In the genomic region with DNA sequence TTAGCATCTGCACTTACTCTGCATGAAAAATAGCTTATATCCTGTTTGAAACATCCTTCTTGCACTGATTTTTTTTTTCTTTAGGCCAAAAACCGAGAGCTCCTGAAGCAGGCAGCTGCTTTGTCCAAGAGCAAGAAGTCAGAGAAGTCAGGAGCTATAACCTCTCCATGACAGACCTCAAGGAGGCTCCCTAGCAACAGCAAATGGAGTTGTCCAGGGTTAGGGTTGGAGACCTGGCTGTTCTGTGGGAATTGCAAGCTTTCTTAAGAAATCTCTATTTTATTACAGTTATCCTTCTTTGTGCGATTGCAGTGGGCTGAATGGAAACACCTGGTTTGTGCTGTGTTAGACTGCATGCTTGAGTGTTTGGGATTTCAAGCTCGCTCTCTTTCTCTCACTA, we compare ENCODE assay signal across 25 cellular contexts. TPM values are rescaled to one million over a fixed set of nuclear protein-coding genes. Genes with fewer than 3 reads are reported as not detected.
DNase-seq lines count a peak whose midpoint lies in the region; ATAC-seq and TF ChIP-seq lines count a peak whose summit lies in the region.
"Had no signal": no experiment of that assay in that cellular context is flagged by ENCODE, and none has a peak within 500 bp of the region (broad histone marks: within the 10 kb centered on the region; RNA-seq: fewer than 3 reads in every experiment).

No MANE protein-coding gene starts in this region.

- no peak overlapping the region for H3K4me3 ChIP-seq in left ventricle myocardium inferior
- H3K4me3 ChIP-seq in gastroesophageal sphincter, result no peak overlapping the region
- H3K4me3 ChIP-seq in CD4-positive, alpha-beta memory T cell (ENCODE audit: low read length in 2 of 2), result no peak overlapping the region
- H3K4me3 ChIP-seq: SJCRH30, transverse colon had no signal

- H3K9me3 Mint-ChIP-seq in CD4-positive, alpha-beta memory T cell, result no peaks in the 10 kb centered on the region
- H3K9me3 Mint-ChIP-seq in stimulated activated memory B cell treated with anti-CD40 and anti-IgM and Interleukin-4, amounts not matched to agents 10 μg/mL and 1 μg/mL and 100 μg/mL, for 72 hours, result no peaks in the 10 kb centered on the region
- H3K9me3 Mint-ChIP-seq: CD4-positive, alpha-beta T cell; effector memory CD8-positive, alpha-beta T cell; T-helper 2 cell treated with Interferon-gamma antibody and Interleukin-4, amounts not matched to agents 5 μg/mL and 100 μg/mL, for 36 hours had no signal

- TF ChIP-seq POLR2A in gastroesophageal sphincter (IDR thresholded peaks at IDR 0.05), result no peak

- no peak for TF ChIP-seq EP300 in gastroesophageal sphincter (IDR thresholded peaks at IDR 0.05)

- H3K27ac ChIP-seq in left ventricle myocardium inferior (replicated peaks), result no peak overlapping the region
- H3K27ac ChIP-seq in VCaP, result no peak overlapping the region
- H3K27ac ChIP-seq in gastroesophageal sphincter, result no peak overlapping the region
- H3K27ac ChIP-seq in CD4-positive, alpha-beta memory T cell (ENCODE audit: low read depth, low read length), result no peak overlapping the region
- H3K27ac ChIP-seq: HL-60, KMS-11, SJCRH30, transverse colon had no signal

- H3K4me3 Mint-ChIP-seq in CD4-positive, alpha-beta memory T cell, result no peak overlapping the region
- H3K4me3 Mint-ChIP-seq in stimulated activated memory B cell treated with anti-CD40 and anti-IgM and Interleukin-4, amounts not matched to agents 10 μg/mL and 1 μg/mL and 100 μg/mL, for 72 hours, result no peak overlapping the region
- H3K4me3 Mint-ChIP-seq: activated CD4-positive, alpha-beta T cell treated with anti-CD3 and anti-CD28 coated beads for 36 hours; CD4-positive, alpha-beta T cell; effector memory CD8-positive, alpha-beta T cell; T-helper 2 cell treated with Interferon-gamma antibody and Interleukin-4, amounts not matched to agents 5 μg/mL and 100 μg/mL, for 36 hours had no signal

- TF ChIP-seq CTCF in left ventricle myocardium inferior (IDR thresholded peaks at IDR 0.05; ENCODE audit: borderline replicate concordance) (peak; percentile 14), VCaP (conservative IDR thresholded peaks at IDR 0.05) (0 out of 2 replicates have a peak, but pooled peaks have one; percentile 12), gastroesophageal sphincter (IDR thresholded peaks at IDR 0.05) (no peak)

- H3K4me1 ChIP-seq in left ventricle myocardium inferior (peaks cover 9% of the 10 kb centered on the region), gastroesophageal sphincter (peaks cover 0 to 3% (median 0%) of the 10 kb centered on the region in 3 donors)
- no peaks in the 10 kb centered on the region for H3K4me1 ChIP-seq in CD4-positive, alpha-beta memory T cell (ENCODE audit: insufficient read depth, low read length)
- H3K4me1 ChIP-seq: SJCRH30, transverse colon had no signal

- peaks cover 34 to 39% of the 10 kb centered on the region in 2 donors for H3K36me3 Mint-ChIP-seq in CD4-positive, alpha-beta memory T cell
- H3K36me3 Mint-ChIP-seq in stimulated activated memory B cell treated with anti-CD40 and anti-IgM and Interleukin-4, amounts not matched to agents 10 μg/mL and 1 μg/mL and 100 μg/mL, for 72 hours, result peaks cover 29% of the 10 kb centered on the region

- DNase-seq in left ventricle myocardium inferior, result no peak
- DNase-seq in Right ventricle myocardium superior, result no peak
- no peak for DNase-seq in CD4-positive, alpha-beta memory T cell
- no peak for DNase-seq in NCI-H748 (lab: John Stamatoyannopoulos, UW; ENCODE audit: unreplicated experiment)
- DNase-seq: activated CD4-positive, alpha-beta T cell treated with anti-CD3 and anti-CD28 coated beads for 36 hours; CD4-positive, alpha-beta T cell; cerebellar nuclear complex; effector memory CD8-positive, alpha-beta T cell; foreskin melanocyte; left cardiac atrium; NCI-H1092 treated with DMSO at 0.1 percent for 48 hours; NCI-H2107; NCI-H526 treated with DMSO at 0.1 percent for 48 hours; nucleus accumbens; PC-3; SJCRH30; stimulated activated naive CD8-positive, alpha-beta T cell treated with anti-CD3 and anti-CD28 coated beads, Interleukin-15, Interleukin-2, amounts not matched to agents 100 U/mL and 50 U/mL, for 24 hours; transverse colon had no signal

- H3K27ac Mint-ChIP-seq in CD4-positive, alpha-beta memory T cell, result peak overlapping the region in 1 of 7 donors; percentile 52
- H3K27ac Mint-ChIP-seq in stimulated activated memory B cell treated with anti-CD40 and anti-IgM and Interleukin-4, amounts not matched to agents 10 μg/mL and 1 μg/mL and 100 μg/mL, for 72 hours, result no peak overlapping the region
- H3K27ac Mint-ChIP-seq: activated CD4-positive, alpha-beta T cell treated with anti-CD3 and anti-CD28 coated beads for 36 hours; CD4-positive, alpha-beta T cell; T-helper 2 cell treated with Interferon-gamma antibody and Interleukin-4, amounts not matched to agents 5 μg/mL and 100 μg/mL, for 36 hours had no signal

- no peaks in the 10 kb centered on the region for H3K27me3 ChIP-seq in left ventricle myocardium inferior (ENCODE audit: low read depth)
- H3K27me3 ChIP-seq in gastroesophageal sphincter, result no peaks in the 10 kb centered on the region
- no peaks in the 10 kb centered on the region for H3K27me3 ChIP-seq in CD4-positive, alpha-beta memory T cell (ENCODE audit: insufficient read depth, low read length)
- H3K27me3 ChIP-seq: SJCRH30, transverse colon had no signal

- POLR2A ChIA-PET in CD4-positive, alpha-beta memory T cell (lab: Charles Lee; ENCODE audit: partially characterized antibody), result no interaction called here

- H3K36me3 ChIP-seq in left ventricle myocardium inferior (peaks cover 58% of the 10 kb centered on the region), gastroesophageal sphincter (peaks cover 0 to 78% of the 10 kb centered on the region in 2 donors)
- peaks cover 27% of the 10 kb centered on the region for H3K36me3 ChIP-seq in CD4-positive, alpha-beta memory T cell (ENCODE audit: insufficient read depth, low read length)

- no peak for ATAC-seq in Right ventricle myocardium superior (ENCODE audit: poor library complexity)
- peak; percentile 25 for ATAC-seq in gastroesophageal sphincter
- no peak for ATAC-seq in stimulated activated memory B cell treated with anti-CD40 and anti-IgM and Interleukin-4, amounts not matched to agents 10 μg/mL and 1 μg/mL and 100 μg/mL, for 72 hours
- no peak for ATAC-seq in HG03039 (IDR thresholded peaks at IDR 0.05; ENCODE audit: unreplicated experiment)
- ATAC-seq: activated CD4-positive, alpha-beta T cell treated with anti-CD3 and anti-CD28 coated beads for 36 hours; effector memory CD8-positive, alpha-beta T cell; left cardiac atrium; PC-3; stimulated activated naive CD8-positive, alpha-beta T cell treated with anti-CD3 and anti-CD28 coated beads, Interleukin-15, Interleukin-2, amounts not matched to agents 100 U/mL and 50 U/mL, for 24 hours had no signal

- H3K27me3 Mint-ChIP-seq in CD4-positive, alpha-beta memory T cell, result no peaks in the 10 kb centered on the region
- H3K27me3 Mint-ChIP-seq in stimulated activated memory B cell treated with anti-CD40 and anti-IgM and Interleukin-4, amounts not matched to agents 10 μg/mL and 1 μg/mL and 100 μg/mL, for 72 hours, result no peaks in the 10 kb centered on the region
- H3K27me3 Mint-ChIP-seq: activated CD4-positive, alpha-beta T cell treated with anti-CD3 and anti-CD28 coated beads for 36 hours; CD4-positive, alpha-beta T cell; effector memory CD8-positive, alpha-beta T cell had no signal

- 50 to 88% methylated on average over 2 of the region's 3 CpGs for WGBS in gastroesophageal sphincter (ENCODE audit: low coverage in 1 of 2), 2 donors

- H3K9me3 ChIP-seq in left ventricle myocardium inferior (replicated peaks) (no peaks in the 10 kb centered on the region), gastroesophageal sphincter (no peaks in the 10 kb centered on the region)
- no peaks in the 10 kb centered on the region for H3K9me3 ChIP-seq in CD4-positive, alpha-beta memory T cell (ENCODE audit: control insufficient read depth in 1 of 2, low read length in 2 of 2)
- H3K9me3 ChIP-seq: SJCRH30, transverse colon had no signal

- peaks cover 0 to 1% (median 0%) of the 10 kb centered on the region in 4 donors for H3K4me1 Mint-ChIP-seq in CD4-positive, alpha-beta memory T cell
- H3K4me1 Mint-ChIP-seq in stimulated activated memory B cell treated with anti-CD40 and anti-IgM and Interleukin-4, amounts not matched to agents 10 μg/mL and 1 μg/mL and 100 μg/mL, for 72 hours, result no peaks in the 10 kb centered on the region
- H3K4me1 Mint-ChIP-seq: activated CD4-positive, alpha-beta T cell treated with anti-CD3 and anti-CD28 coated beads for 36 hours had no signal

- intact Hi-C loops in left ventricle myocardium inferior (cut with micrococcal nuclease) (no loop called here), Right ventricle myocardium superior (cut with DNase I) (no loop called here)
- intact Hi-C loops in CD4-positive, alpha-beta memory T cell (cut with micrococcal nuclease), result no loop called here

- CTCF ChIA-PET in CD4-positive, alpha-beta memory T cell (lab: Charles Lee; ENCODE audit: partially characterized antibody), result interaction anchor here (1.8 kb wide), 1 partner anchor 12 kb away, joined by 6 read pairs; a partner anchor contains a TSS

RNA-seq across cellular contexts. Expression of a gene that starts 12.6 kb away (rescaled TPM):
- total RNA-seq in left ventricle myocardium inferior (22.0 TPM), Right ventricle myocardium superior (19.0 TPM), gastroesophageal sphincter (10 to 100 TPM; 50.6 to 76.9 (median 68.3) TPM)
- 10 to 100 TPM; 25.2 to 27.5 TPM for total RNA-seq in CD4-positive, alpha-beta memory T cell
- polyA plus RNA-seq in CD4-positive, alpha-beta memory T cell, result 10 to 100 TPM; 13.7 to 17.8 TPM

RNA-seq across cellular contexts. Expression of a gene that starts 34.6 kb away (rescaled TPM):
- total RNA-seq in left ventricle myocardium inferior (9.9 TPM), Right ventricle myocardium superior (9.8 TPM), gastroesophageal sphincter (10 to 100 TPM; 12.5 to 24.2 (median 16.6) TPM)
- 10 to 100 TPM; 22.8 to 26.0 TPM for total RNA-seq in CD4-positive, alpha-beta memory T cell
- 10 to 100 TPM in 1 of 2 donors, 1 to 10 TPM in 1; 3.1 to 10.3 TPM for polyA plus RNA-seq in CD4-positive, alpha-beta memory T cell

Comparison
In these comparisons a context has a peak if more than half of its experiments do, and no peak if none do; other contexts are left out.
1. CTCF ChIP-seq: peak in left ventricle myocardium inferior (single experiment) and VCaP (single experiment); none in gastroesophageal sphincter (0 of 4).